Comparison of ENCODE assay signal across 9 cellular contexts in genomic region chr10:11822809-11823121, GRCh38. TPM values are rescaled to one million over a fixed set of nuclear protein-coding genes. Genes with fewer than 3 reads are reported as not detected.
DNase-seq lines count a peak whose midpoint lies in the region; ATAC-seq and TF ChIP-seq lines count a peak whose summit lies in the region.
"Had no signal": no experiment of that assay in that cellular context is flagged by ENCODE, and none has a peak within 500 bp of the region (broad histone marks: within the 10 kb centered on the region; RNA-seq: fewer than 3 reads in every experiment).

No MANE protein-coding gene starts in this region.

- no peaks in the 10 kb centered on the region for H3K79me2 ChIP-seq in DND-41 (ENCODE audit: insufficient read depth, low read length)

- ATAC-seq in DND-41 (ENCODE audit: insufficient read depth, low read depth) (no peak), GM18909 (IDR thresholded peaks at IDR 0.05; ENCODE audit: poor library complexity, unreplicated experiment) (no peak), GM19035 (IDR thresholded peaks at IDR 0.05; ENCODE audit: unreplicated experiment) (no peak)

- H2AFZ ChIP-seq in DND-41 (ENCODE audit: low read depth, low read length): no peak overlapping the region

- peak overlapping the region; percentile 55 for H3K4me2 ChIP-seq in DND-41 (ENCODE audit: insufficient read depth, low read length)

- H3K36me3 ChIP-seq in DND-41 (ENCODE audit: insufficient read depth, low read length): no peaks in the 10 kb centered on the region
- no peaks in the 10 kb centered on the region for H3K36me3 ChIP-seq in SK-N-MC (ENCODE audit: insufficient read depth, low read length)
- H3K36me3 ChIP-seq in rectal smooth muscle tissue (ENCODE audit: control insufficient read depth, insufficient read depth, low read length): no peaks in the 10 kb centered on the region

- H3K4me3 ChIP-seq in DND-41 (ENCODE audit: low read depth in 1 of 2, low read length in 2 of 2) (peak overlapping the region in 1 of 2 experiments; percentile 50; a peak in 1 of 4 replicates), SK-N-MC (peak overlapping the region; percentile 79), fibroblast of villous mesenchyme (ENCODE audit: low read depth, low read length) (peak overlapping the region; percentile 84), rectal smooth muscle tissue (ENCODE audit: low read length) (peak overlapping the region; percentile 51)

- TF ChIP-seq CTCF in DND-41 (IDR thresholded peaks at IDR 0.05; ENCODE audit: borderline replicate concordance, extremely low read depth, low read length, poor library complexity, severe bottlenecking) (no peak), fibroblast of villous mesenchyme (IDR thresholded peaks at IDR 0.05; ENCODE audit: insufficient read depth, low read depth, low read length) (no peak)

- peaks cover 47% of the 10 kb centered on the region for H3K27me3 ChIP-seq in DND-41 (ENCODE audit: insufficient read depth, low read length, poor library complexity)
- H3K27me3 ChIP-seq in rectal smooth muscle tissue (ENCODE audit: control insufficient read depth, insufficient read depth, low read length): no peaks in the 10 kb centered on the region

- H3K9ac ChIP-seq in DND-41 (ENCODE audit: low read depth, low read length) (no peak overlapping the region), SK-N-MC (ENCODE audit: insufficient read length) (no peak overlapping the region), rectal smooth muscle tissue (ENCODE audit: low read length) (no peak overlapping the region)

- 0 out of 2 replicates have a peak, but pooled peaks cover 2% of the 10 kb centered on the region for H4K20me1 ChIP-seq in DND-41 (ENCODE audit: insufficient read depth, low read length)

- H3K4me1 ChIP-seq in DND-41 (ENCODE audit: insufficient read depth, low read length): peaks cover 13% of the 10 kb centered on the region
- no peaks in the 10 kb centered on the region for H3K4me1 ChIP-seq in rectal smooth muscle tissue (ENCODE audit: control insufficient read depth, insufficient read depth, low read length)

- no peak overlapping the region for H3K27ac ChIP-seq in DND-41 (ENCODE audit: low read length)
- no peak overlapping the region for H3K27ac ChIP-seq in SK-N-MC
- no peak overlapping the region for H3K27ac ChIP-seq in rectal smooth muscle tissue (ENCODE audit: low read depth, low read length)

- H3K9me3 ChIP-seq in DND-41 (ENCODE audit: insufficient read depth, low read length, severe bottlenecking) (no peaks in the 10 kb centered on the region), SK-N-MC (ENCODE audit: low read depth, low read length) (no peaks in the 10 kb centered on the region)

- DNase-seq in DND-41 (no peak), SK-N-MC (ENCODE audit: low read depth, low spot score) (no peak), fibroblast of villous mesenchyme (ENCODE audit: low read depth) (no peak), NCI-H524 (lab: John Stamatoyannopoulos, UW) (no peak), NCI-H1105 (lab: John Stamatoyannopoulos, UW) (no peak)
- DNase-seq: T1000 had no signal

RNA-seq across cellular contexts. Expression of gene PROSER2, which starts 0.4 kb away (rescaled TPM):
- total RNA-seq in fibroblast of villous mesenchyme: 1.9 and 3.9 TPM in 2 replicates
